In genomic region chr10:119806334-119807130, GRCh38 we compare ENCODE assay signal across 24 cellular contexts.
"Had no signal": no experiment of that assay in that cellular context is flagged by ENCODE, and none has a peak within 500 bp of the region (broad histone marks: within the 10 kb centered on the region; RNA-seq: fewer than 3 reads in every experiment).

No MANE protein-coding gene starts in this region.

- H3K27ac Mint-ChIP-seq: activated naive CD8-positive, alpha-beta T cell; memory B cell; natural killer cell; T-helper 2 cell treated with Interferon-gamma antibody and Interleukin-4, amounts not matched to agents 5 μg/mL and 100 μg/mL, for 36 hours had no signal

- H3K9me3 Mint-ChIP-seq: memory B cell; natural killer cell; T-helper 2 cell treated with Interferon-gamma antibody and Interleukin-4, amounts not matched to agents 5 μg/mL and 100 μg/mL, for 36 hours had no signal

- ATAC-seq: body of pancreas, gastrocnemius medialis, left colon, natural killer cell had no signal

- H3K36me3 Mint-ChIP-seq: natural killer cell had no signal

- H3K36me3 ChIP-seq: adrenal gland had no signal

- H3K4me3 Mint-ChIP-seq: activated naive CD8-positive, alpha-beta T cell; memory B cell; natural killer cell; T-helper 2 cell treated with Interferon-gamma antibody and Interleukin-4, amounts not matched to agents 5 μg/mL and 100 μg/mL, for 36 hours had no signal

- H3K27me3 Mint-ChIP-seq: activated naive CD8-positive, alpha-beta T cell; memory B cell had no signal

- H3K9me3 ChIP-seq: adrenal gland, body of pancreas, gastrocnemius medialis, right atrium auricular region, suprapubic skin, tibial artery had no signal

- H3K4me3 ChIP-seq: adrenal gland, body of pancreas, gastrocnemius medialis, right atrium auricular region, suprapubic skin, tibial artery had no signal

- H3K27me3 ChIP-seq: adrenal gland, body of pancreas, gastrocnemius medialis, right atrium auricular region, suprapubic skin, tibial artery had no signal

- H3K4me1 ChIP-seq: adrenal gland, body of pancreas, right atrium auricular region, suprapubic skin had no signal

- FAIRE-seq: colon, endometrium, kidney had no signal

- H3K27ac ChIP-seq: adrenal gland, body of pancreas, gastrocnemius medialis, right atrium auricular region, suprapubic skin had no signal

- DNase-seq: activated CD4-positive, alpha-beta T cell treated with anti-CD3 and anti-CD28 coated beads for 4 hours; activated CD4-positive, alpha-beta T cell treated with anti-CD3 and anti-CD28 coated beads, Interleukin-2, amount 50 U/mL, for 4 hours; activated effector memory CD4-positive, alpha-beta T cell treated with Interleukin-2 at 50 U/mL for 16 hours; activated naive CD4-positive, alpha-beta T cell treated with Interleukin-2 at 50 U/mL for 16 hours; adrenal gland; aorta; body of pancreas; effector CD4-positive, alpha-beta T cell; gastrocnemius medialis; glutamatergic neuron; kidney; left colon; natural killer cell; stimulated activated CD4-positive, alpha-beta T cell treated with anti-CD3 and anti-CD28 coated beads, Interleukin-15, amount 100 ng/mL, for 24 hours; stimulated activated CD4-positive, alpha-beta T cell treated with anti-CD3 and anti-CD28 coated beads, Interleukin-2, amount 100 ng/mL, for 24 hours; stimulated activated naive CD4-positive, alpha-beta T cell; tibial artery had no signal
